9 cellular contexts compared by ENCODE assay signal in genomic region chr10:103491729-103492364, GRCh38. TPM values are rescaled to one million over a fixed set of nuclear protein-coding genes. Genes with fewer than 3 reads are reported as not detected.
DNase-seq lines count a peak whose midpoint lies in the region; ATAC-seq and TF ChIP-seq lines count a peak whose summit lies in the region.
"Had no signal": no experiment of that assay in that cellular context is flagged by ENCODE, and none has a peak within 500 bp of the region (broad histone marks: within the 10 kb centered on the region; RNA-seq: fewer than 3 reads in every experiment).

No MANE protein-coding gene starts in this region.

- no peaks in the 10 kb centered on the region for H4K20me1 ChIP-seq in neural progenitor cell (ENCODE audit: low read depth)

- H3K79me2 ChIP-seq in neural progenitor cell (ENCODE audit: low read depth): no peaks in the 10 kb centered on the region

- no peaks in the 10 kb centered on the region for H3K36me3 Mint-ChIP-seq in neural progenitor cell

- DNase-seq in COLO668 (lab: John Stamatoyannopoulos, UW; ENCODE audit: unreplicated experiment): peak; percentile 53
- DNase-seq in NCI-H146 (lab: John Stamatoyannopoulos, UW): peak; percentile 50
- DNase-seq in dermis blood vessel endothelial cell: peak; percentile 74
- peak; percentile 23 for DNase-seq in neural progenitor cell (ENCODE audit: low spot score)
- no peak for DNase-seq in ureter (ENCODE audit: low spot score)
- no peak for DNase-seq in NCI-H2029 treated with DMSO at 0.1 percent for 48 hours (lab: John Stamatoyannopoulos, UW)
- DNase-seq: activated naive CD4-positive, alpha-beta T cell had no signal

- H3K9me3 Mint-ChIP-seq in neural progenitor cell: no peaks in the 10 kb centered on the region

- H3K4me2 ChIP-seq in neural progenitor cell: no peak overlapping the region

- H3K9ac ChIP-seq in neural progenitor cell: no peak overlapping the region

- H3F3A ChIP-seq in neural progenitor cell (ENCODE audit: low read depth): peaks cover 15% of the 10 kb centered on the region

- ATAC-seq in HG02981 (IDR thresholded peaks at IDR 0.05; ENCODE audit: unreplicated experiment) (no peak), HG03108 (IDR thresholded peaks at IDR 0.05; ENCODE audit: unreplicated experiment) (no peak)

- no peaks in the 10 kb centered on the region for H3K9me3 ChIP-seq in neural progenitor cell (ENCODE audit: low read depth)

- H3K4me3 Mint-ChIP-seq in neural progenitor cell: peak overlapping the region; percentile 86

- no peak overlapping the region for H3K27ac ChIP-seq in neural progenitor cell

- peaks cover 24% of the 10 kb centered on the region for H3K27me3 Mint-ChIP-seq in neural progenitor cell (ENCODE audit: insufficient read depth, low read depth)

- H3K4me1 ChIP-seq in neural progenitor cell: peaks cover 6% of the 10 kb centered on the region

- no peak overlapping the region for H2AFZ ChIP-seq in neural progenitor cell (replicated peaks)

- H3K27me3 ChIP-seq in neural progenitor cell: peaks cover 55% of the 10 kb centered on the region

- H3K36me3 ChIP-seq in neural progenitor cell: no peaks in the 10 kb centered on the region

- H3K27ac Mint-ChIP-seq in neural progenitor cell: peak overlapping the region; percentile 16

- no peak overlapping the region for H3K4me3 ChIP-seq in neural progenitor cell

- TF ChIP-seq CTCF in neural progenitor cell (IDR thresholded peaks at IDR 0.05): no peak

- H3K4me1 Mint-ChIP-seq in neural progenitor cell: peaks cover 23% of the 10 kb centered on the region

RNA-seq across cellular contexts. Expression of gene NEURL1, which starts 1.7 kb away (rescaled TPM):
- total RNA-seq in dermis blood vessel endothelial cell: 0.19 TPM in 1 of 2 replicates, not detected in the other
- 0.06 and 1.5 TPM in 2 replicates for total RNA-seq in neural progenitor cell (ENCODE audit: low replicate concordance)
- total RNA-seq in ureter: 1.2 TPM

RNA-seq across cellular contexts. Expression of gene CALHM3, which starts 12.8 kb away (rescaled TPM):
- total RNA-seq in dermis blood vessel endothelial cell (not detected in 2 replicates), neural progenitor cell (ENCODE audit: low replicate concordance) (not detected in 2 replicates), ureter (not detected)

RNA-seq across cellular contexts. Expression of gene CALHM1, which starts 33.1 kb away (rescaled TPM):
- total RNA-seq in dermis blood vessel endothelial cell (not detected in 2 replicates), neural progenitor cell (ENCODE audit: low replicate concordance) (0.06 TPM in 1 of 2 replicates, not detected in the other), ureter (not detected)

RNA-seq across cellular contexts. Expression of gene CALHM2, which starts 39.7 kb away (rescaled TPM):
- total RNA-seq in dermis blood vessel endothelial cell (18.4 and 27.9 TPM in 2 replicates), neural progenitor cell (ENCODE audit: low replicate concordance) (2.1 TPM in 1 of 2 replicates, not detected in the other), ureter (25.1 TPM)

Comparison
In these comparisons a context has a peak if more than half of its experiments do, and no peak if none do; other contexts are left out.
1. DNase-seq: peak in COLO668 (single experiment), NCI-H146 (single experiment), dermis blood vessel endothelial cell (single experiment) and neural progenitor cell (single experiment); none in ureter (single experiment) and NCI-H2029 treated with DMSO at 0.1 percent for 48 hours (single experiment).